In the genomic region with DNA sequence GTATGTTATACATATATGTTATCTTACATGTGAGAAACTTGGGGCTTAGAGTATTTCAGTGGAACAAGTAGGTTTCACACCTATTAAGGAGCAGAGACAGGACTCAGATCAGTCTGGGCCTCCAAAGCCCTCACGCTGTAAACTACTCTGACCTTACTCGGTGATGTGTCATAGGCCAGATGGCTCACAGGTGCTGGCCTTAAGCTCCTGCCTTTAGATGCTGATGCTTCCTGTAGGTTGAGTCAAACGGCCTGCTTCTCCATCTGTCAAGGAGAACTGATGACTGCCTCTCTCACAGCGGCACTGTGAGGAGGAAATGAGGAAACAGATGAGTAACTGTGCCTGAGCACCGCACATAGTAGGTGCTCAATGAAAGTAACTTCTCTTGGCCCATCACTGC, we compare ENCODE assay signal across 23 cellular contexts.
"Had no signal": no experiment of that assay in that cellular context is flagged by ENCODE, and none has a peak within 500 bp of the region (broad histone marks: within the 10 kb centered on the region; RNA-seq: fewer than 3 reads in every experiment).

No MANE protein-coding gene starts in this region.

- H2AFZ ChIP-seq: neural progenitor cell had no signal

- H3K9me3 Mint-ChIP-seq: mesothelial cell of epicardium had no signal

- H3K27me3 Mint-ChIP-seq: memory B cell; natural killer cell treated with Interleukin-12 subunit alpha and Interleukin-12 subunit beta and Interleukin-15 and Interleukin-18, amount 100 ng/mL, for 72 hours; type B pancreatic cell had no signal

- H3K27me3 ChIP-seq: colonic mucosa, gastrocnemius medialis, neural progenitor cell, ovary, right atrium auricular region, sigmoid colon, uterus had no signal

- DNase-seq: colonic mucosa; dermis blood vessel endothelial cell; erythroblast; gastrocnemius medialis; immature natural killer cell; left cardiac atrium; left ventricle myocardium inferior; lower lobe of right lung; nucleus accumbens; ovary; sigmoid colon; stimulated activated CD4-positive, alpha-beta T cell treated with anti-CD3 and anti-CD28 coated beads, Interleukin-12 subunit alpha, Interleukin-12 subunit beta, amount 100 ng/mL, for 4 hours; stimulated activated naive CD4-positive, alpha-beta T cell treated with Interleukin-2 at 50 U/mL for 16 hours; uterus had no signal

- FAIRE-seq: endothelial cell of umbilical vein, keratinocyte had no signal

- H3K4me3 ChIP-seq: colonic mucosa, gastrocnemius medialis, left ventricle myocardium inferior, lower lobe of right lung, neural progenitor cell, ovary, right atrium auricular region, sigmoid colon, skin epidermis, uterus had no signal

- H3K9me3 ChIP-seq: colonic mucosa, gastrocnemius medialis, lower lobe of right lung, ovary, right atrium auricular region, sigmoid colon, uterus had no signal

- H3K4me3 Mint-ChIP-seq: immature natural killer cell; memory B cell; mesothelial cell of epicardium; natural killer cell treated with Interleukin-12 subunit alpha and Interleukin-12 subunit beta and Interleukin-15 and Interleukin-18, amount 100 ng/mL, for 72 hours; neural progenitor cell; type B pancreatic cell had no signal

- H3K36me3 ChIP-seq: colonic mucosa, gastrocnemius medialis, left ventricle myocardium inferior, lower lobe of right lung, neural progenitor cell, ovary, right atrium auricular region, sigmoid colon, uterus had no signal

- H3K4me2 ChIP-seq: neural progenitor cell had no signal

- H3K27ac Mint-ChIP-seq: immature natural killer cell; memory B cell; mesothelial cell of epicardium; natural killer cell treated with Interleukin-12 subunit alpha and Interleukin-12 subunit beta and Interleukin-15 and Interleukin-18, amount 100 ng/mL, for 72 hours; neural progenitor cell; type B pancreatic cell had no signal

- H3K4me1 Mint-ChIP-seq: immature natural killer cell, memory B cell, mesothelial cell of epicardium had no signal

- H3K36me3 Mint-ChIP-seq: immature natural killer cell; memory B cell; mesothelial cell of epicardium; natural killer cell treated with Interleukin-12 subunit alpha and Interleukin-12 subunit beta and Interleukin-15 and Interleukin-18, amount 100 ng/mL, for 72 hours; type B pancreatic cell had no signal

- H3K4me1 ChIP-seq: colonic mucosa, gastrocnemius medialis, left ventricle myocardium inferior, lower lobe of right lung, neural progenitor cell, right atrium auricular region, sigmoid colon, uterus had no signal

- H3K9ac ChIP-seq: neural progenitor cell had no signal

- H3K27ac ChIP-seq: colonic mucosa, gastrocnemius medialis, left ventricle myocardium inferior, lower lobe of right lung, neural progenitor cell, ovary, right atrium auricular region, sigmoid colon, skin epidermis, uterus had no signal
